Comparison of ENCODE assay signal across 1 cellular context in the genomic region with DNA sequence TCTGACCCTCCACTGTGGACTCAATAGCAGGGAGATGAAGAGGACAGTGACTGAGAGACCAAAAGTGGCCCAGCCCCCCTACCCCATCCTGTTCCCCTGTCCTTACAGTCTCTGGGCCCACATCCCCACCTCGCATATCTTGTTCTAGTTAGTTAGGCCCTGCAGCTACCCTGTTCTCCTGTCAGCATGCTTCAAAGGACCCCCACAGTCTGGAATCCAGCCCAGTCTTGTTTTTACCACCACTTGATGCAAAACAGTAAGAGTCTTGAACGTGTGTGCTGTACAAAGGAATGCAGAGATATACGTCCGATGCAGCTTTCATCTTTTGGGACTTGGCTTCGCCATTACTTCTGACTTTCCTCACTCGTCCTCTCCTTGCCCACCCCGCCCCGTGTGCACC.
TF ChIP-seq lines count a peak whose summit lies in the region.

No MANE protein-coding gene starts in this region.

TF ChIP-seq in HEK293T, 16 proteins besides CTCF, POLR2A, EP300 and RAD21:
- no peak for TF ChIP-seq FOXK2 (IDR thresholded peaks at IDR 0.05)
- no peak for TF ChIP-seq ARNT (IDR thresholded peaks at IDR 0.05)
- no peak for TF ChIP-seq HDGF (IDR thresholded peaks at IDR 0.05; ENCODE audit: borderline replicate concordance)
- TF ChIP-seq, protein P1, sequence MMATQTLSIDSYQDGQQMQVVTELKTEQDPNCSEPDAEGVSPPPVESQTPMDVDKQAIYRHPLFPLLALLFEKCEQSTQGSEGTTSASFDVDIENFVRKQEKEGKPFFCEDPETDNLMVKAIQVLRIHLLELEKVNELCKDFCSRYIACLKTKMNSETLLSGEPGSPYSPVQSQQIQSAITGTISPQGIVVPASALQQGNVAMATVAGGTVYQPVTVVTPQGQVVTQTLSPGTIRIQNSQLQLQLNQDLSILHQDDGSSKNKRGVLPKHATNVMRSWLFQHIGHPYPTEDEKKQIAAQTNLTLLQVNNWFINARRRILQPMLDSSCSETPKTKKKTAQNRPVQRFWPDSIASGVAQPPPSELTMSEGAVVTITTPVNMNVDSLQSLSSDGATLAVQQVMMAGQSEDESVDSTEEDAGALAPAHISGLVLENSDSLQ (IDR thresholded peaks at IDR 0.05), result no peak
- no peak for TF ChIP-seq LEF1 (IDR thresholded peaks at IDR 0.05; ENCODE audit: borderline replicate concordance)
- no peak for TF ChIP-seq FOXM1 (IDR thresholded peaks at IDR 0.05; ENCODE audit: borderline replicate concordance)
- no peak for TF ChIP-seq SUZ12 (IDR thresholded peaks at IDR 0.05)
- TF ChIP-seq L3MBTL2 (conservative IDR thresholded peaks at IDR 0.05), result no peak
- no peak for TF ChIP-seq BHLHE40 (IDR thresholded peaks at IDR 0.05; ENCODE audit: borderline replicate concordance)
- no peak for TF ChIP-seq SP1 (IDR thresholded peaks at IDR 0.05)
- TF ChIP-seq CTBP1 (IDR thresholded peaks at IDR 0.05; ENCODE audit: borderline replicate concordance), result no peak
- TF ChIP-seq TARDBP (IDR thresholded peaks at IDR 0.05), result no peak
- TF ChIP-seq NFRKB (IDR thresholded peaks at IDR 0.05), result no peak
- no peak for TF ChIP-seq ELF4 (IDR thresholded peaks at IDR 0.05)
- TF ChIP-seq ZNF384 (IDR thresholded peaks at IDR 0.05), result no peak
- TF ChIP-seq FOXA1 (IDR thresholded peaks at IDR 0.05), result no peak
